Comparison of ENCODE assay signal across 2 cellular contexts in genomic region chr16:11089504-11090124, GRCh38.
A peak's percentile ranks its signal among the peaks of the same experiment; 100 is the strongest.
TF ChIP-seq lines count a peak whose summit lies in the region.

No MANE protein-coding gene starts in this region.

TF ChIP-seq in SK-N-SH, 30 proteins besides CTCF, POLR2A, EP300 and RAD21 (continued from another document):
- TF ChIP-seq, protein P1, sequence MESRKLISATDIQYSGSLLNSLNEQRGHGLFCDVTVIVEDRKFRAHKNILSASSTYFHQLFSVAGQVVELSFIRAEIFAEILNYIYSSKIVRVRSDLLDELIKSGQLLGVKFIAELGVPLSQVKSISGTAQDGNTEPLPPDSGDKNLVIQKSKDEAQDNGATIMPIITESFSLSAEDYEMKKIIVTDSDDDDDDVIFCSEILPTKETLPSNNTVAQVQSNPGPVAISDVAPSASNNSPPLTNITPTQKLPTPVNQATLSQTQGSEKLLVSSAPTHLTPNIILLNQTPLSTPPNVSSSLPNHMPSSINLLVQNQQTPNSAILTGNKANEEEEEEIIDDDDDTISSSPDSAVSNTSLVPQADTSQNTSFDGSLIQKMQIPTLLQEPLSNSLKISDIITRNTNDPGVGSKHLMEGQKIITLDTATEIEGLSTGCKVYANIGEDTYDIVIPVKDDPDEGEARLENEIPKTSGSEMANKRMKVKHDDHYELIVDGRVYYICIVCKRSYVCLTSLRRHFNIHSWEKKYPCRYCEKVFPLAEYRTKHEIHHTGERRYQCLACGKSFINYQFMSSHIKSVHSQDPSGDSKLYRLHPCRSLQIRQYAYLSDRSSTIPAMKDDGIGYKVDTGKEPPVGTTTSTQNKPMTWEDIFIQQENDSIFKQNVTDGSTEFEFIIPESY (IDR thresholded peaks at IDR 0.05; ENCODE audit: borderline replicate concordance, low read depth) = no peak; the same call in 1 of the 2 replicates
- TF ChIP-seq TCF12 (IDR thresholded peaks at IDR 0.05) (peak; percentile 51; the same call in 1 of the 2 replicates), RCOR1 (IDR thresholded peaks at IDR 0.05; ENCODE audit: low read length) (no peak), FOSL2 (IDR thresholded peaks at IDR 0.05; ENCODE audit: borderline replicate concordance, low read depth) (no peak), TEAD4 (IDR thresholded peaks at IDR 0.05; ENCODE audit: borderline replicate concordance, insufficient read depth) (no peak), NFIC (IDR thresholded peaks at IDR 0.05; ENCODE audit: borderline replicate concordance) (peak; percentile 69), FOXJ3 (CRISPR knock-in tag; IDR thresholded peaks at IDR 0.05) (no peak)

TF ChIP-seq in SK-N-SH treated with all-trans-retinoic acid at 6 μM for 48 hours, 23 proteins besides CTCF, POLR2A, EP300 and RAD21 (continued from another document):
- no peak for TF ChIP-seq CSRNP3 (CRISPR knock-in tag; IDR thresholded peaks at IDR 0.05)
- no peak for TF ChIP-seq TOX (CRISPR knock-in tag; IDR thresholded peaks at IDR 0.05; ENCODE audit: borderline replicate concordance)
- no peak for TF ChIP-seq PATZ1 (CRISPR knock-in tag; IDR thresholded peaks at IDR 0.05; ENCODE audit: borderline replicate concordance)
- TF ChIP-seq GLIS3 (CRISPR knock-in tag; IDR thresholded peaks at IDR 0.05) = no peak
- TF ChIP-seq BACH2 (CRISPR knock-in tag; IDR thresholded peaks at IDR 0.05; ENCODE audit: borderline replicate concordance) = no peak
